19 cellular contexts compared by ENCODE assay signal in the genomic region with DNA sequence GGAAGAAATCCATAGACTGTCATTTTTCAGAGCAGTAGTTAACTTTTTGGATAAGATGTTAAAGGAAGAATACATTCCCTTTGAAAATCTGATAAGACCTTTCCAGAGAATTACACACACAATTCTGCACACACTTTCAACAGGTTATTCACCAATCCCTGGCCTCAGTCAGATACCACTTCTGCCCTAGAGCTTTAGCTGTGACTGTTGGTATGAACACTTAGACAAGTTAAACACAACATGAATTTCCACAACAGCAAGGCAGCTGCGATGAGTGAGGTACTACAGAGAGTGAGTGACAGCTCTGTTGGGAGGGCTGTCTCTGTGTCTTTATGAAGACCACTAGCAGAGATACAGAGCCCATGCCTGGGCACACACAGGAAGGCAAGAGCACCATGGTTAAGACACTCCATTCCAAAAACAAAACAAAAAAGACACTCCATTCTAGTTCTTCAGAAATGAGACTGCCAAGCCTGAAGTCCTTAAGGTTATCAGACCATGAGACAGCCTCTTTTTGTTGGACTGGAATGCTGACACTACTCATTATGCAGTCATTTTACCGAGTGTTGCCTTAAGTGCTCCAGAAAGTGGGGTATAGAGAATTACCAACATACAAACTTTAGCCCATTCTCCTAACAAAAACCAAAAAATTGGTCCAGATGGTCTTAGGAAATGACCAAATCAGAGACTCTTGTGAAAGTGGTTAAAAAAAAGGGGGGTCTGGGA. TPM values are rescaled to one million over a fixed set of nuclear protein-coding genes. Genes with fewer than 3 reads are reported as not detected.
A peak's percentile ranks its signal among the peaks of the same experiment; 100 is the strongest.
DNase-seq lines count a peak whose midpoint lies in the region; ATAC-seq and TF ChIP-seq lines count a peak whose summit lies in the region.
"Had no signal": no experiment of that assay in that cellular context is flagged by ENCODE, and none has a peak within 500 bp of the region (broad histone marks: within the 10 kb centered on the region; RNA-seq: fewer than 3 reads in every experiment).

No MANE protein-coding gene starts in this region.

- ATAC-seq in Panc1 (no peak), left lung (peak; percentile 83), natural killer cell (no peak)

- POLR2A ChIA-PET in Panc1 (lab: Charles Lee), result no interaction called here

- H3K4me3 ChIP-seq in Panc1 (ENCODE audit: low read depth in 2 of 2, low read length in 2 of 2) (no peak overlapping the region), left lung (no peak overlapping the region), testis (no peak overlapping the region)
- H3K4me3 ChIP-seq: SJCRH30 had no signal

- no peak for TF ChIP-seq POLR2A in testis (IDR thresholded peaks at IDR 0.05)

- H3K27me3 Mint-ChIP-seq in chondrocyte (ENCODE audit: low read depth) (no peaks in the 10 kb centered on the region), natural killer cell (ENCODE audit: low read depth in 2 of 2) (no peaks in the 10 kb centered on the region)

- TF ChIP-seq CTCF in Panc1 (IDR thresholded peaks at IDR 0.05), result no peak
- TF ChIP-seq CTCF in chondrocyte (IDR thresholded peaks at IDR 0.05), result no peak
- TF ChIP-seq CTCF in left lung (IDR thresholded peaks at IDR 0.05), result no peak
- no peak for TF ChIP-seq CTCF in testis (IDR thresholded peaks at IDR 0.05)
- no peak for TF ChIP-seq CTCF in natural killer cell (IDR thresholded peaks at IDR 0.05)

- BruUV-seq in Panc1 (replicated peaks; lab: Mats Ljungman, UMichigan), result no TSS peak

- H3K27me3 ChIP-seq in Panc1 (ENCODE audit: control insufficient read depth, insufficient read depth, low read length), result no peaks in the 10 kb centered on the region
- no peaks in the 10 kb centered on the region for H3K27me3 ChIP-seq in left lung
- no peaks in the 10 kb centered on the region for H3K27me3 ChIP-seq in testis
- H3K27me3 ChIP-seq: SJCRH30 had no signal

- H3K9me3 Mint-ChIP-seq in chondrocyte (ENCODE audit: low read depth), result no peaks in the 10 kb centered on the region
- no peaks in the 10 kb centered on the region for H3K9me3 Mint-ChIP-seq in natural killer cell

- H3K27ac Mint-ChIP-seq in chondrocyte (ENCODE audit: unreplicated experiment) (peak overlapping the region; percentile 30), natural killer cell (no peak overlapping the region)

- H3K36me3 ChIP-seq in Panc1 (ENCODE audit: control insufficient read depth, insufficient read depth, low read length) (no peaks in the 10 kb centered on the region), left lung (no peaks in the 10 kb centered on the region), testis (ENCODE audit: low read depth, missing control alignments) (no peaks in the 10 kb centered on the region)
- H3K36me3 ChIP-seq: SJCRH30 had no signal

- WGBS in testis, 2 donors, result 50 to 55% methylated on average over 2 of the region's 2 CpGs

- in situ Hi-C loops in Panc1 (cut with HindIII; ENCODE audit: low pct_unique_long_range_greater_than_20kb, low sequenced_read_pairs), result no loop called here

- peaks cover 53% of the 10 kb centered on the region for H3K4me1 ChIP-seq in Panc1 (ENCODE audit: control insufficient read depth, insufficient read depth, low read length)
- peaks cover 7 to 13% of the 10 kb centered on the region in 2 donors for H3K4me1 ChIP-seq in left lung
- H3K4me1 ChIP-seq in testis, result peaks cover 39% of the 10 kb centered on the region

- H3K27ac ChIP-seq in Panc1 (ENCODE audit: low read length), result peak overlapping the region; percentile 58; the same call in 1 of the 2 replicates
- peak overlapping the region; percentile 35 to 63 for H3K27ac ChIP-seq in left lung
- peak overlapping the region in 1 of 2 donors; percentile 46 for H3K27ac ChIP-seq in testis
- H3K27ac ChIP-seq: C4-2B, KMS-11, parathyroid adenoma, SJCRH30 had no signal

- intact Hi-C loops in Panc1 (cut with micrococcal nuclease; ENCODE audit: unreplicated experiment) (no loop called here), left lung (cut with DNase I) (no loop called here), testis (cut with DNase I; ENCODE audit: low total_unique reads) (no loop called here), natural killer cell (cut with micrococcal nuclease) (no loop called here)

- DNase-seq in Panc1 (ENCODE audit: low read depth, low spot score), result no peak
- no peak for DNase-seq in chondrocyte (ENCODE audit: low spot score)
- DNase-seq in left lung, result no peak
- peak; percentile 11 for DNase-seq in testis
- DNase-seq in natural killer cell, result no peak
- DNase-seq in SKM-1 (lab: John Stamatoyannopoulos, UW; ENCODE audit: unreplicated experiment), result no peak
- no peak for DNase-seq in NCI-H82 treated with DMSO at 0.1 percent for 48 hours (lab: John Stamatoyannopoulos, UW; ENCODE audit: unreplicated experiment)
- DNase-seq: activated naive CD4-positive, alpha-beta T cell treated with anti-CD3 and anti-CD28 coated beads, Interleukin-2, amount 50 U/mL, for 16 hours; cerebellar nuclear complex; EL; erythroblast; GOT3; mesenchymal stem cell; NCI-H82; SJCRH30; stimulated activated CD8-positive, alpha-beta memory T cell treated with anti-CD3 and anti-CD28 coated beads, Interleukin-4, amount 100 ng/mL, for 48 hours had no signal

- H3K4me1 Mint-ChIP-seq in chondrocyte (ENCODE audit: low read depth) (peaks cover 74% of the 10 kb centered on the region), natural killer cell (peaks cover 7 to 25% of the 10 kb centered on the region in 2 donors)

- H3K9me3 ChIP-seq in Panc1 (ENCODE audit: control insufficient read depth, insufficient read depth, low read depth, low read length) (no peaks in the 10 kb centered on the region), left lung (no peaks in the 10 kb centered on the region), testis (no peaks in the 10 kb centered on the region)
- H3K9me3 ChIP-seq: SJCRH30 had no signal

- no peaks in the 10 kb centered on the region for H3K36me3 Mint-ChIP-seq in chondrocyte (ENCODE audit: low read depth)
- no peaks in the 10 kb centered on the region for H3K36me3 Mint-ChIP-seq in natural killer cell

- CTCF ChIA-PET in Panc1 (lab: Charles Lee), result no interaction called here

- H3K4me3 Mint-ChIP-seq in chondrocyte (ENCODE audit: unreplicated experiment) (no peak overlapping the region), natural killer cell (no peak overlapping the region)

RNA-seq across cellular contexts. Expression of gene TOM1L2, which starts 42.4 kb away (rescaled TPM):
- total RNA-seq in Panc1 (2021; ENCODE audit: unreplicated experiment), result 45.2 TPM
- 39.0 TPM for polyA plus RNA-seq in Panc1 (2012; ENCODE audit: insufficient read length)
- 55.0 to 60.2 TPM (median 56.1 TPM) in 3 replicates for total RNA-seq in chondrocyte
- 10 to 100 TPM; 56.4 to 71.2 TPM for total RNA-seq in left lung
- total RNA-seq in testis, result 100 to 1,000 TPM; 218 to 221 TPM
- polyA plus RNA-seq in testis (ENCODE audit: insufficient read depth, low read depth, low replicate concordance), result 92.4 TPM
- total RNA-seq in natural killer cell, result 10 to 100 TPM; 35.7 to 43.2 (median 35.7) TPM

RNA-seq across cellular contexts. Expression of gene DRC3, which starts 42.8 kb away (rescaled TPM):
- total RNA-seq in Panc1 (2021; ENCODE audit: unreplicated experiment), result 3.6 TPM
- polyA plus RNA-seq in Panc1 (2012; ENCODE audit: insufficient read length), result 3.7 TPM
- total RNA-seq in chondrocyte, result 1.2 to 2.6 TPM (median 1.5 TPM) in 3 replicates
- 1 to 10 TPM; 3.6 to 7.6 TPM for total RNA-seq in left lung
- 10 to 100 TPM; 21.6 to 22.1 TPM for total RNA-seq in testis
- polyA plus RNA-seq in testis (ENCODE audit: insufficient read depth, low read depth, low replicate concordance), result 57.4 TPM
- total RNA-seq in natural killer cell, result under 1 TPM in 2 of 3 donors, not detected in 1; 0.26 to 0.78 TPM
